14 cellular contexts compared by ENCODE assay signal in the genomic region with DNA sequence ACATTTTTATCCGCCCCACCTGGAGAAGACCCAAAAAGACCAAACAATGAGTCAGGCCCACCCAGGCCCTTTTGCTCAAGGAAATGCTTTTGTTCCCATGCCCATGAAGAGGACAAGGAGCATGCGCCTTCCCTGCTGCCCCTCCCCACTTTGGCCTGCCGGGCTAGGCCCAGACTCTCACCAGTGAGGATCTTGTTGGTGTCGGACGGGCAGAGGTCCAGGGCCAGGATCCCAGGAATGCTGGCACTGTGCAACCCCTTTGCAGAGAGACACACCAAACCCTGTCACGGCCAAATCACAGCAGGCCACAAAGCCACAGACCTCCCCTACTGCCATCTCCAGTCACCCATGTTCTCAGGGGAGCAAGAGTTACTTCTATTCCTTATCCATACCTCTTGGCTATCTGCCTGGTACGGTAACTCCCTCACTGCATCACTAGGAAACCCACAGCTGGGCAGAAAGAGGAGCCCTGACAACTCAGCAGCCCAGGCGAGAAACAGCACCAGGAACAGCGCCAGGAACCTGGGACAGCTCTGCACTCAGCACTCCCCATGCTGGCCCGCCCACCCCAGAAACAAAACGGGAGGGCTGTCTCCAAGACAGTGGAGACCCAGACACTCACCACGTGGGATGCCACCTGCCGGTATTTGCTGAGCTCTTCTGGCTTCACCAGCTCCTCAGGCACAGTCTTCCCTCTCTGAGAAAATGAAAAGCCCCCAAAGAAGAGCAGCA. TPM values are rescaled to one million over a fixed set of nuclear protein-coding genes. Genes with fewer than 3 reads are reported as not detected.
"Had no signal": no experiment of that assay in that cellular context is flagged by ENCODE, and none has a peak within 500 bp of the region (broad histone marks: within the 10 kb centered on the region; RNA-seq: fewer than 3 reads in every experiment).

No MANE protein-coding gene starts in this region.

- H3K4me3 ChIP-seq: stomach, thyroid gland, uterus had no signal

- H3K36me3 ChIP-seq: uterus had no signal

- H3K4me3 Mint-ChIP-seq: activated CD4-positive, alpha-beta T cell treated with anti-CD3 and anti-CD28 coated beads, Interleukin-2, amount 10 ng/mL, durations not matched to agents 7 days and 5 days had no signal

- H3K27me3 ChIP-seq: brain microvascular endothelial cell, stomach, thyroid gland, uterus had no signal

- DNase-seq: activated CD4-positive, alpha-beta T cell treated with anti-CD3 and anti-CD28 coated beads, Interleukin-2, amount 10 ng/mL, durations not matched to agents 7 days and 5 days; activated CD4-positive, CD25-positive, alpha-beta regulatory T cell; brain microvascular endothelial cell; dermis blood vessel endothelial cell; kidney glomerular epithelial cell; small intestine; stomach; T-helper 2 cell; thyroid gland had no signal

- H3K9me3 ChIP-seq: stomach, thyroid gland, uterus had no signal

- H3K27ac ChIP-seq: brain microvascular endothelial cell, stomach, thyroid gland, uterus had no signal

- H3K27me3 Mint-ChIP-seq: activated CD4-positive, alpha-beta T cell treated with anti-CD3 and anti-CD28 coated beads, Interleukin-2, amount 10 ng/mL, durations not matched to agents 7 days and 5 days had no signal

- H3K27ac Mint-ChIP-seq: activated CD4-positive, alpha-beta T cell treated with anti-CD3 and anti-CD28 coated beads, Interleukin-2, amount 10 ng/mL, durations not matched to agents 7 days and 5 days had no signal

- H3K9me3 Mint-ChIP-seq: activated CD4-positive, alpha-beta T cell treated with anti-CD3 and anti-CD28 coated beads, Interleukin-2, amount 10 ng/mL, durations not matched to agents 7 days and 5 days had no signal

RNA-seq across cellular contexts. Expression of gene ZP1, which starts 33.5 kb away (rescaled TPM):
- total RNA-seq: activated CD4-positive, alpha-beta T cell treated with anti-CD3 and anti-CD28 coated beads, Interleukin-2, amount 10 ng/mL, durations not matched to agents 7 days and 5 days; cerebellum; dermis blood vessel endothelial cell; lung microvascular endothelial cell; osteocyte; renal cortical epithelial cell; thyroid gland; uterus had no signal

RNA-seq across cellular contexts. Expression of gene PTGDR2, which starts 45.1 kb away (rescaled TPM):
- total RNA-seq: dermis blood vessel endothelial cell, renal cortical epithelial cell had no signal
